14 cellular contexts compared by ENCODE assay signal in the genomic region with DNA sequence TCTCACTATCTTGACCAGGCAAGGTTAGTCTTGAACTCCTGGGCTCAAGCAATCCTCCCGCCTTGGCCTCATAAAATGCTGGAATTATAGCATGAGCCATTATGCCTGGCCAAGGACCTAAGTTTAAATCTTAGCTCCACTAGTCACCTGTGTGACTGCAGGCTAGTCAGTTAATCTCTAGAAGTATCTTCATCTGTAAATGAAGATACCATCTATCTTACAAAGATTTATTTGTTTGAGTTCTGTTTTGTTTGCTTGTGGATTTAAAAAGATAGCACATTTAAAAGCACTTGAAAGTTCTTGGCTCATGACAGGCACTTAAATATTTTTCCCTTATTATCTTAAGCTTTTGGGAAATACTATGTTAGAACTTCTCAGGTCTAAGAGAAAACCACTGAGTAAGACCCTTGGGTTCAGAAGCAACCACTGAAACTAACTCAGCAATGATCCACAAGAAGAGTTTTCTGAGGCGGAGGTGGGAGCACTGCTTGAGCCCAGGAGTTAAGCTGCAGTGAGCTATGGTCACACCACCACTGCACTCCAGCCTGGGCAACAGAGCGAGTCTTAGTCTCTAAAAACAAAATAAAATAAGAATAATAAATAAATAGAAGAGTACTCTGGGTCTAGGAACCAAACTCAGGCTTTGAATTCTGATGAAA. TPM values are rescaled to one million over a fixed set of nuclear protein-coding genes. Genes with fewer than 3 reads are reported as not detected.
DNase-seq lines count a peak whose midpoint lies in the region; ATAC-seq and TF ChIP-seq lines count a peak whose summit lies in the region.
"Had no signal": no experiment of that assay in that cellular context is flagged by ENCODE, and none has a peak within 500 bp of the region (broad histone marks: within the 10 kb centered on the region; RNA-seq: fewer than 3 reads in every experiment).

No MANE protein-coding gene starts in this region.

- peak overlapping the region; percentile 85 for H3K27ac Mint-ChIP-seq in Calu3 (ENCODE audit: unreplicated experiment)
- H3K27ac Mint-ChIP-seq in chondrocyte (ENCODE audit: unreplicated experiment), result peak overlapping the region; percentile 13
- no peak overlapping the region for H3K27ac Mint-ChIP-seq in endothelial cell (ENCODE audit: unreplicated experiment)
- H3K27ac Mint-ChIP-seq: neural progenitor cell had no signal

- H3K4me1 ChIP-seq in Loucy (ENCODE audit: insufficient read depth, low read length, poor library complexity, severe bottlenecking) (peaks cover 30% of the 10 kb centered on the region), smooth muscle cell (ENCODE audit: low read depth) (peaks cover 22% of the 10 kb centered on the region)

- H3K27me3 Mint-ChIP-seq in Calu3 (ENCODE audit: unreplicated experiment) (no peaks in the 10 kb centered on the region), chondrocyte (ENCODE audit: low read depth) (no peaks in the 10 kb centered on the region), endothelial cell (ENCODE audit: unreplicated experiment) (peaks cover 2% of the 10 kb centered on the region)

- ATAC-seq in left colon, result no peak

- H3K36me3 Mint-ChIP-seq in Calu3 (ENCODE audit: insufficient read depth, unreplicated experiment) (peaks cover 13% of the 10 kb centered on the region), chondrocyte (ENCODE audit: low read depth) (peaks cover 11% of the 10 kb centered on the region), endothelial cell (ENCODE audit: low read depth, unreplicated experiment) (peaks cover 10% of the 10 kb centered on the region)

- H3K4me3 ChIP-seq in Loucy (ENCODE audit: low read length, poor library complexity, severe bottlenecking), result no peak overlapping the region
- H3K4me3 ChIP-seq in smooth muscle cell, result no peak overlapping the region
- H3K4me3 ChIP-seq: neural progenitor cell, tibial artery had no signal

- peaks cover 9% of the 10 kb centered on the region; the same call in 1 of the 2 replicates for H3K9me3 ChIP-seq in Loucy (ENCODE audit: insufficient read depth, low read depth, low read length)
- no peaks in the 10 kb centered on the region for H3K9me3 ChIP-seq in smooth muscle cell (replicated peaks; ENCODE audit: low read depth)
- H3K9me3 ChIP-seq: tibial artery had no signal

- peak overlapping the region; percentile 64 for H3K27ac ChIP-seq in smooth muscle cell (ENCODE audit: low read depth)
- H3K27ac ChIP-seq: neural progenitor cell, tibial artery had no signal

- H3F3A ChIP-seq in Loucy (ENCODE audit: low read depth) (peaks cover 3% of the 10 kb centered on the region; the same call in 1 of the 2 replicates), smooth muscle cell (ENCODE audit: low read depth) (peaks cover 13% of the 10 kb centered on the region)

- H3K9ac ChIP-seq in Loucy (ENCODE audit: low read depth, low read length, poor library complexity, severe bottlenecking) (no peak overlapping the region), smooth muscle cell (ENCODE audit: low read depth) (no peak overlapping the region)
- H3K9ac ChIP-seq: neural progenitor cell had no signal

- H2AFZ ChIP-seq in Loucy (ENCODE audit: low read length), result no peak overlapping the region
- no peak overlapping the region for H2AFZ ChIP-seq in smooth muscle cell (ENCODE audit: low read depth)
- H2AFZ ChIP-seq: neural progenitor cell had no signal

- BruUV-seq in Calu3 (replicated peaks; lab: Mats Ljungman, UMichigan), result no TSS peak

- DNase-seq in Calu3 (no peak), chondrocyte (ENCODE audit: low spot score) (no peak), smooth muscle cell (lab: John Stamatoyannopoulos, UW; ENCODE audit: unreplicated experiment) (no peak), endothelial cell (ENCODE audit: low spot score) (no peak), GM10266 (ENCODE audit: extremely low spot score) (no peak), left colon (no peak)
- DNase-seq: DMS153; islet precursor cell; NCI-H1694 treated with DMSO at 0.1 percent for 48 hours; stimulated activated CD4-positive, alpha-beta T cell treated with anti-CD3 and anti-CD28 coated beads, Interleukin-4, amount 100 ng/mL, for 1 hour; T-helper 9 cell; tibial artery had no signal

- 83% methylated on average over 3 of the region's 3 CpGs for WGBS in smooth muscle cell (ENCODE audit: low lambda C conversion rate)

- CTCF ChIA-PET in Calu3 (lab: Charles Lee), result no interaction called here

- no peaks in the 10 kb centered on the region for H3K27me3 ChIP-seq in Loucy (ENCODE audit: insufficient read depth, low read length, poor library complexity, severe bottlenecking)
- H3K27me3 ChIP-seq in smooth muscle cell (ENCODE audit: low read depth), result no peaks in the 10 kb centered on the region
- H3K27me3 ChIP-seq: neural progenitor cell, tibial artery had no signal

- H3K4me1 Mint-ChIP-seq in Calu3 (ENCODE audit: low read depth, unreplicated experiment) (peaks cover 43% of the 10 kb centered on the region), chondrocyte (ENCODE audit: low read depth) (peaks cover 52% of the 10 kb centered on the region), endothelial cell (ENCODE audit: unreplicated experiment) (peaks cover 26% of the 10 kb centered on the region)

- H3K4me3 Mint-ChIP-seq in Calu3 (ENCODE audit: low read depth, unreplicated experiment) (peak overlapping the region; percentile 31), chondrocyte (ENCODE audit: unreplicated experiment) (no peak overlapping the region), endothelial cell (ENCODE audit: unreplicated experiment) (no peak overlapping the region)
- H3K4me3 Mint-ChIP-seq: neural progenitor cell had no signal

- no peaks in the 10 kb centered on the region for H3K9me2 ChIP-seq in Loucy (replicated peaks; ENCODE audit: low read depth, low read length)

- H3K36me3 ChIP-seq in Loucy (ENCODE audit: insufficient read depth, low read length) (peaks cover 59% of the 10 kb centered on the region), smooth muscle cell (ENCODE audit: low read depth) (no peaks in the 10 kb centered on the region)

- peaks cover 50% of the 10 kb centered on the region for H4K20me1 ChIP-seq in Loucy (ENCODE audit: insufficient read depth, low read length, poor library complexity, severe bottlenecking)
- peaks cover 37% of the 10 kb centered on the region for H4K20me1 ChIP-seq in smooth muscle cell (ENCODE audit: low read depth)

- H3K4me2 ChIP-seq in Loucy (ENCODE audit: low read depth, low read length, poor library complexity, severe bottlenecking) (peak overlapping the region; percentile 80), smooth muscle cell (no peak overlapping the region)
- H3K4me2 ChIP-seq: neural progenitor cell had no signal

- no peaks in the 10 kb centered on the region for H3K9me3 Mint-ChIP-seq in Calu3 (ENCODE audit: low read depth, unreplicated experiment)
- peaks cover 2% of the 10 kb centered on the region for H3K9me3 Mint-ChIP-seq in chondrocyte (ENCODE audit: low read depth)
- no peaks in the 10 kb centered on the region for H3K9me3 Mint-ChIP-seq in endothelial cell (ENCODE audit: unreplicated experiment)

- H3K79me2 ChIP-seq in Loucy (ENCODE audit: insufficient read depth, low read length), result peaks cover 93% of the 10 kb centered on the region
- H3K79me2 ChIP-seq in smooth muscle cell (ENCODE audit: low read depth), result peaks cover 69% of the 10 kb centered on the region

- intact Hi-C loops in Calu3 (cut with micrococcal nuclease; ENCODE audit: unreplicated experiment), result no loop called here
- intact Hi-C loops in left colon (cut with DNase I, micrococcal nuclease), result no loop called here

- TF ChIP-seq CTCF in Calu3 (IDR thresholded peaks at IDR 0.05; ENCODE audit: unreplicated experiment) (no peak), Loucy (conservative IDR thresholded peaks at IDR 0.05; ENCODE audit: low read length) (no peak), chondrocyte (IDR thresholded peaks at IDR 0.05) (no peak), smooth muscle cell (IDR thresholded peaks at IDR 0.05; ENCODE audit: borderline replicate concordance, insufficient read depth, poor library complexity, severe bottlenecking) (no peak), endothelial cell (IDR thresholded peaks at IDR 0.05; ENCODE audit: unreplicated experiment) (no peak), GM10266 (IDR thresholded peaks at IDR 0.05; ENCODE audit: control insufficient read depth, insufficient read depth, low read depth, missing control alignments) (no peak)

RNA-seq across cellular contexts. Expression of a gene that starts 19.1 kb away (rescaled TPM):
- total RNA-seq in Calu3 (2022) (52.2 and 54.0 TPM in 2 replicates), chondrocyte (39.6 to 48.3 TPM (median 43.8 TPM) in 3 replicates), smooth muscle cell (39.7 and 48.0 TPM in 2 replicates), endothelial cell (ENCODE audit: unreplicated experiment) (32.6 TPM), left colon (10 to 100 TPM; 33.7 to 37.0 TPM)
- polyA plus RNA-seq in smooth muscle cell, result 16.3 and 18.4 TPM in 2 replicates
